In the genomic region with DNA sequence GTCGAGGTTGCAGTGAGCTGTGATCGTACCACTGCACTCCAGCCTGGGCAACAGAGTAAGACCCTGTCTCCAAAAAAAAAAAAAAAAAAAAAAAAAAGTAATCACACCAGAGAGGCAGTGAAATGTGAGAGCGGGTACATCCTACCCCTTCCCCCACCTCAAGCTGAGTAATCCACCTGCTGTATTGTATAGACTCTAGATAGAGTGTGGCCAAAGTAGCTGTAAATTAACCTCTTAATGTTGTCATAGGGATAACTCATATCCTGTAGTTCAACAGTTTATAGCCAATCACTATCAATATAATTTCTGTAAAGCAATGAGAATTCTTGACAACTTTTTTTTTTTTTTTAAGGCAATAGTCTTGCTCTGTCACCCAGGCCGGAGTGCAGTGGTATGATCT, we compare ENCODE assay signal across 21 cellular contexts.
"Had no signal": no experiment of that assay in that cellular context is flagged by ENCODE, and none has a peak within 500 bp of the region (broad histone marks: within the 10 kb centered on the region; RNA-seq: fewer than 3 reads in every experiment).

No MANE protein-coding gene starts in this region.

- ATAC-seq: gastrocnemius medialis; left ventricle myocardium superior; lower lobe of right lung; naive thymus-derived CD8-positive, alpha-beta T cell; sciatic nerve had no signal

- H3K4me1 ChIP-seq: lower lobe of right lung, prostate gland, right atrium auricular region, stomach had no signal

- H3K27ac ChIP-seq: gastrocnemius medialis, lower lobe of right lung, prostate gland, right atrium auricular region, stomach, thyroid gland had no signal

- H3K27me3 ChIP-seq: dorsolateral prefrontal cortex, gastrocnemius medialis, right atrium auricular region, stomach, thyroid gland had no signal

- H3K36me3 ChIP-seq: prostate gland had no signal

- H3K4me3 ChIP-seq: dorsolateral prefrontal cortex, gastrocnemius medialis, lower lobe of right lung, prostate gland, right atrium auricular region, smooth muscle cell, stomach, thyroid gland had no signal

- DNase-seq: effector CD4-positive, alpha-beta T cell; foreskin fibroblast; head of caudate nucleus; left ventricle myocardium superior; lower lobe of right lung; naive thymus-derived CD8-positive, alpha-beta T cell; nephron progenitor cell; nucleus accumbens; stimulated activated CD4-positive, alpha-beta T cell treated with anti-CD3 and anti-CD28 coated beads, Interleukin-12 subunit alpha, Interleukin-12 subunit beta, amount 100 ng/mL, for 4 hours; stimulated activated CD4-positive, alpha-beta T cell treated with anti-CD3 and anti-CD28 coated beads, Interleukin-1b, Interleukin-23, amount 100 ng/mL, for 48 hours; stimulated activated CD4-positive, alpha-beta T cell treated with anti-CD3 and anti-CD28 coated beads, Interleukin-4, amount 100 ng/mL, for 1 hour; stimulated activated naive CD4-positive, alpha-beta T cell treated with Interleukin-2 at 50 U/mL for 16 hours; stomach; thyroid gland; trophoblast cell had no signal

- H3K9me3 ChIP-seq: gastrocnemius medialis, lower lobe of right lung, prostate gland, right atrium auricular region, stomach, thyroid gland had no signal
